8 cellular contexts compared by ENCODE assay signal in genomic region chr9:14030350-14030823, GRCh38.
DNase-seq lines count a peak whose midpoint lies in the region; ATAC-seq and TF ChIP-seq lines count a peak whose summit lies in the region.

No MANE protein-coding gene starts in this region.

- CTCF ChIA-PET in T-cell (lab: Charles Lee), result no interaction called here

- in situ Hi-C loops in GM13976 (cut with MboI; ENCODE audit: low sequenced_read_pairs, unreplicated experiment), result no loop called here

- TF ChIP-seq CTCF in fibroblast of mammary gland (conservative IDR thresholded peaks at IDR 0.05; ENCODE audit: control insufficient read depth, insufficient read depth, low read depth, low read length), result no peak
- no peak for TF ChIP-seq CTCF in GM13976 (IDR thresholded peaks at IDR 0.05; ENCODE audit: borderline replicate concordance, control extremely low read depth, extremely low read depth, insufficient read depth, missing control alignments)

- ATAC-seq in T-cell (replicated peaks in 1 of 4) (no peak), HG02610 (IDR thresholded peaks at IDR 0.05; ENCODE audit: unreplicated experiment) (no peak)

- POLR2A ChIA-PET in T-cell (lab: Charles Lee), result no interaction called here

- H3K36me3 Mint-ChIP-seq in T-cell, result no peaks in the 10 kb centered on the region

- H3K9me3 Mint-ChIP-seq in T-cell, result peaks cover 0 to 10% (median 3%) of the 10 kb centered on the region in 3 donors

- H3K4me1 Mint-ChIP-seq in T-cell, result no peaks in the 10 kb centered on the region

- peaks cover 0 to 3% of the 10 kb centered on the region in 2 donors for H3K27me3 Mint-ChIP-seq in T-cell

- H3K4me3 ChIP-seq in fibroblast of mammary gland (ENCODE audit: control insufficient read depth, low read depth, low read length), result no peak overlapping the region

- H3K27ac Mint-ChIP-seq in T-cell, result no peak overlapping the region

- H3K4me3 Mint-ChIP-seq in T-cell, result no peak overlapping the region

- peak; percentile 85 for DNase-seq in DMS79 treated with DMSO at 0.1 percent for 48 hours (lab: John Stamatoyannopoulos, UW)
- peak; percentile 52 for DNase-seq in NCI-H510A (lab: John Stamatoyannopoulos, UW)
- DNase-seq in fibroblast of mammary gland (ENCODE audit: low read depth), result peak; percentile 72
- peak; percentile 61 for DNase-seq in renal cortical epithelial cell (ENCODE audit: low read depth)
- DNase-seq in GM13976 (ENCODE audit: low spot score), result no peak
- no peak for DNase-seq in NCI-H774 (lab: John Stamatoyannopoulos, UW)
- no peak for DNase-seq in T-cell

Comparison
In these comparisons a context has a peak if more than half of its experiments do, and no peak if none do; other contexts are left out.
1. DNase-seq: peak in DMS79 treated with DMSO at 0.1 percent for 48 hours (single experiment), NCI-H510A (single experiment), fibroblast of mammary gland (single experiment) and renal cortical epithelial cell (single experiment); none in GM13976 (single experiment), NCI-H774 (single experiment) and T-cell (0 of 34).